In genomic region chr2:27050281-27050995, GRCh38 we compare ENCODE assay signal across 8 cellular contexts. TPM values are rescaled to one million over a fixed set of nuclear protein-coding genes. Genes with fewer than 3 reads are reported as not detected.
DNase-seq lines count a peak whose midpoint lies in the region; ATAC-seq and TF ChIP-seq lines count a peak whose summit lies in the region.

No MANE protein-coding gene starts in this region.

- TF ChIP-seq EP300 in stomach (IDR thresholded peaks at IDR 0.05), result no peak

- H3K9me3 ChIP-seq in RWPE2 (ENCODE audit: severe bottlenecking), result no peaks in the 10 kb centered on the region
- H3K9me3 ChIP-seq in stomach, result no peaks in the 10 kb centered on the region

- peak overlapping the region; percentile 99 for H3K4me3 Mint-ChIP-seq in neural crest cell

- DNase-seq in ELF-1 (ENCODE audit: low read depth, low spot score) (peak; percentile 98), H4 (ENCODE audit: low spot score) (peak; percentile 90), LNCaP clone FGC (ENCODE audit: low read depth) (peak; percentile 82), RWPE2 (ENCODE audit: low spot score) (peak; percentile 82), fibroblast of the conjunctiva (ENCODE audit: low read depth) (peak; percentile 97), neural crest cell (ENCODE audit: low read depth, low spot score) (peak; percentile 92), stomach (peak; percentile 93)
- DNase-seq in activated effector memory CD4-positive, alpha-beta T cell treated with Interleukin-2 at 50 U/mL for 16 hours, result peak; percentile 87

- peaks cover 15% of the 10 kb centered on the region for H3K36me3 ChIP-seq in RWPE2 (ENCODE audit: low read depth)
- peaks cover 13 to 26% (median 23%) of the 10 kb centered on the region in 4 donors for H3K36me3 ChIP-seq in stomach

- intact Hi-C loops in stomach (cut with DNase I; ENCODE audit: low total_unique reads), result no loop called here

- peaks cover 22% of the 10 kb centered on the region for H3K27me3 Mint-ChIP-seq in neural crest cell (ENCODE audit: low read depth)

- H3K36me3 Mint-ChIP-seq in neural crest cell (ENCODE audit: low read depth), result peaks cover 15% of the 10 kb centered on the region

- H3K27ac ChIP-seq in RWPE2 (ENCODE audit: poor library complexity, severe bottlenecking), result peak overlapping the region; percentile 64
- peak overlapping the region; percentile 83 to 94 (median 92) for H3K27ac ChIP-seq in stomach

- TF ChIP-seq CTCF in LNCaP clone FGC (IDR thresholded peaks at IDR 0.05; ENCODE audit: control insufficient read depth, extremely low read depth, insufficient read depth), result peak; percentile 24; the same call in 1 of the 2 replicates
- peak; percentile 19 for TF ChIP-seq CTCF in RWPE2 (IDR thresholded peaks at IDR 0.05; ENCODE audit: poor library complexity, severe bottlenecking)
- peak; percentile 61 for TF ChIP-seq CTCF in neural crest cell (conservative IDR thresholded peaks at IDR 0.05)
- peak in 5 of 7 experiments; percentile 26 to 72 (median 39) for TF ChIP-seq CTCF in stomach (IDR thresholded peaks at IDR 0.05)

- H3K4me1 ChIP-seq in RWPE2 (ENCODE audit: insufficient read depth, poor library complexity, severe bottlenecking), result peaks cover 3% of the 10 kb centered on the region
- peaks cover 6 to 29% (median 25%) of the 10 kb centered on the region in 4 donors for H3K4me1 ChIP-seq in stomach

- H3K9me3 Mint-ChIP-seq in neural crest cell, result peaks cover 5% of the 10 kb centered on the region

- H3K27ac Mint-ChIP-seq in neural crest cell (ENCODE audit: unreplicated experiment), result peak overlapping the region; percentile 98

- H3K4me3 ChIP-seq in LNCaP clone FGC (ENCODE audit: low read depth, low read length) (peak overlapping the region; percentile 92), RWPE2 (ENCODE audit: severe bottlenecking) (peak overlapping the region; percentile 73), stomach (peak overlapping the region; percentile 87 to 96 (median 92))

- H3K4me1 Mint-ChIP-seq in neural crest cell, result peaks cover 32% of the 10 kb centered on the region

- 0 to 1% (median 0%) methylated on average over 27 to 48 of the region's 48 CpGs for WGBS in stomach, 5 donors

- H3K27me3 ChIP-seq in RWPE2 (ENCODE audit: insufficient read depth, poor library complexity, severe bottlenecking) (no peaks in the 10 kb centered on the region), stomach (no peaks in the 10 kb centered on the region)

- no peak for TF ChIP-seq POLR2A in stomach (IDR thresholded peaks at IDR 0.05)

- ATAC-seq in RWPE2 (ENCODE audit: low read depth), result peak; percentile 71

RNA-seq across cellular contexts. Expression of gene AGBL5, which starts 1.0 kb away (rescaled TPM):
- 25.2 and 27.8 TPM in 2 replicates for total RNA-seq in H4 (2014; rRNA removed; shearing (Covaris generic))
- total RNA-seq in neural crest cell (67.2 and 67.7 TPM in 2 replicates), stomach (10 to 100 TPM in 3 of 5 donors, 1 to 10 TPM in 2; 7.8 to 29.0 (median 11.6) TPM)
- 10 to 100 TPM; 11.5 to 16.6 (median 13.6) TPM for polyA plus RNA-seq in stomach

RNA-seq across cellular contexts. Expression of gene TMEM214, which starts 17.7 kb away (rescaled TPM):
- total RNA-seq in H4 (2014; rRNA removed; shearing (Covaris generic)), result 34.6 and 37.8 TPM in 2 replicates
- total RNA-seq in neural crest cell, result 54.0 and 55.2 TPM in 2 replicates
- 100 to 1,000 TPM in 2 of 5 donors, 10 to 100 TPM in 3; 30.1 to 206 (median 89.5) TPM for total RNA-seq in stomach
- polyA plus RNA-seq in stomach, result 10 to 100 TPM; 17.1 to 35.1 (median 28.1) TPM

RNA-seq across cellular contexts. Expression of gene OST4, which starts 21.0 kb away (rescaled TPM):
- 328 and 330 TPM in 2 replicates for total RNA-seq in H4 (2014; rRNA removed; shearing (Covaris generic))
- total RNA-seq in neural crest cell (232 and 236 TPM in 2 replicates), stomach (100 to 1,000 TPM in 4 of 5 donors, 10 to 100 TPM in 1; 16.8 to 281 (median 134) TPM)
- 100 to 1,000 TPM; 421 to 610 (median 506) TPM for polyA plus RNA-seq in stomach

RNA-seq across cellular contexts. Expression of gene EMILIN1, which starts 28.0 kb away (rescaled TPM):
- 10.8 and 30.2 TPM in 2 replicates for total RNA-seq in H4 (2014; rRNA removed; shearing (Covaris generic))
- total RNA-seq in neural crest cell (22.6 and 24.1 TPM in 2 replicates), stomach (100 to 1,000 TPM in 2 of 5 donors, 10 to 100 TPM in 3; 17.5 to 208 (median 89.2) TPM)
- polyA plus RNA-seq in stomach, result 10 to 100 TPM; 19.6 to 53.1 (median 31.1) TPM

RNA-seq across cellular contexts. Expression of gene KHK, which starts 36.1 kb away (rescaled TPM):
- 0.14 and 0.48 TPM in 2 replicates for total RNA-seq in H4 (2014; rRNA removed; shearing (Covaris generic))
- total RNA-seq in neural crest cell (10.0 and 10.6 TPM in 2 replicates), stomach (10 to 100 TPM in 1 of 5 donors, 1 to 10 TPM in 3, not detected in 1; 1.3 to 18.2 (median 3.0) TPM)
- 1 to 10 TPM; 3.5 to 5.9 (median 4.2) TPM for polyA plus RNA-seq in stomach

Comparison
In these comparisons a context has a peak if more than half of its experiments do, and no peak if none do; other contexts are left out.
1. Peak in every context shown above with its lines: DNase-seq, ATAC-seq, H3K4me3 ChIP-seq and H3K27ac ChIP-seq.